Comparison of ENCODE assay signal across 10 cellular contexts in the genomic region with DNA sequence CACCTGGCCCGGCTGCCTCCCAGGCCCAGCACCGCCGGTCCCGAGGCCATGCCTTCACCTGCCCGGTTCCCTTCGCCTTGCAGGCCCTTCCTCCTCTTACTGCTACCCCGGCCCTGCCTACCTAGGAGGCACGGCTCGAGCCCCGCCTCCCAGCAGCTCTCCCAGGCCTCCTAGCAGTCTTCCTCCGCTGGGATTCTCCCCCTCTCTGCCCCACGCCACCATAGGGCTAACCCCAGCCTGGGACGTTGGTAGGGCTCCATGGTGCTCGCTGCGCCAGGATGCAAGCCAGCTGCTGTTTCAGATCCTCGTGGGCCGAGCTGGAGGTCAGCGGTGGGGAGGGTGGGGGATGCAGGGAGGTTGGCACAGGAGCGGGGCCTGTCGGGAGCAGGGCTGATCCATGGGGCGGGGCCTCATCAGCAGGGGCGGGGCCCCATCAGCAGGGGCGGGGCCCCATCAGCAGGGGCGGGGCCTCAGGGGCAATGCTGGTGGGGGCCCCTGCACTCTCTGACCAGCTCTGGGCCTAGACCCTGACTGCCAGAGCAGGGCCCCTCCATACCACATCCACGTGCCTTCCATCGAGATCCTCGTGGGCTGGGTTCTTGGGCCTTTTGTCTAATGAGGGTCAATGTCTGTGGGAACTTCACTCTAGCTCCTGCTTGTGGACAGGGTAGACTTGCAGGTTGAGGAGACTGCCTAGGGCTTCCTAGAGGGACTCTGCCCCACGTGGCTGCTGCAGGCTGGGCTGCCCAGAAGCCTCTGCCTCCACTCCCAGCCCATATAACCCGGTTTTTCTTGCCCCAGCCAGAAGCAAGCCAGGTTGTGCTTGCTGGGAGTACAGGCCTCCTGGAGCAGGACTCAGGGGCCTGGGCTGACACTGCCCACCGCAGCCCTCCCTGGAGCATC.
DNase-seq lines count a peak whose midpoint lies in the region; ATAC-seq and TF ChIP-seq lines count a peak whose summit lies in the region.
"Had no signal": no experiment of that assay in that cellular context is flagged by ENCODE, and none has a peak within 500 bp of the region (broad histone marks: within the 10 kb centered on the region; RNA-seq: fewer than 3 reads in every experiment).

No MANE protein-coding gene starts in this region.

- H3K27me3 Mint-ChIP-seq in dendritic cell treated with granulocyte-macrophage colony-stimulating factor and Interleukin-4, amounts not matched to agents 40 ng/mL and 50 ng/mL, for 4 days = no peaks in the 10 kb centered on the region

- no peak for TF ChIP-seq POLR2A in GM18505 (IDR thresholded peaks at IDR 0.05; ENCODE audit: borderline replicate concordance, extremely low read depth, insufficient read depth, insufficient read length)

- H3K27ac Mint-ChIP-seq in dendritic cell treated with granulocyte-macrophage colony-stimulating factor and Interleukin-4, amounts not matched to agents 40 ng/mL and 50 ng/mL, for 4 days = no peak overlapping the region
- H3K27ac Mint-ChIP-seq: brain had no signal

- peaks cover 9% of the 10 kb centered on the region for H3K36me3 Mint-ChIP-seq in dendritic cell treated with granulocyte-macrophage colony-stimulating factor and Interleukin-4, amounts not matched to agents 40 ng/mL and 50 ng/mL, for 4 days (ENCODE audit: low read depth)
- H3K36me3 Mint-ChIP-seq: brain had no signal

- no peak overlapping the region for H3K27ac ChIP-seq in KMS-11
- H3K27ac ChIP-seq: HL-60 had no signal

- peaks cover 27% of the 10 kb centered on the region for H3K4me1 Mint-ChIP-seq in dendritic cell treated with granulocyte-macrophage colony-stimulating factor and Interleukin-4, amounts not matched to agents 40 ng/mL and 50 ng/mL, for 4 days (ENCODE audit: low read depth)

- H3K9ac ChIP-seq in KMS-11 = no peak overlapping the region

- H4K20me1 ChIP-seq in KMS-11 (ENCODE audit: insufficient read depth) = no peaks in the 10 kb centered on the region

- peak overlapping the region; percentile 22; the same call in 1 of the 2 replicates for H2AFZ ChIP-seq in KMS-11 (ENCODE audit: low read depth)

- intact Hi-C loops in dendritic cell treated with granulocyte-macrophage colony-stimulating factor and Interleukin-4, amounts not matched to agents 40 ng/mL and 50 ng/mL, for 4 days (cut with micrococcal nuclease) = loop anchor here (5.0 kb wide), 2 partner anchors 144 to 336 kb away; no protein-coding TSS in a partner anchor
- intact Hi-C loops in mucosa of descending colon (cut with DNase I, micrococcal nuclease) = no loop called here

- H3K79me2 ChIP-seq in KMS-11 (ENCODE audit: insufficient read depth, low read depth) = no peaks in the 10 kb centered on the region

- TF ChIP-seq CTCF in KMS-11 (conservative IDR thresholded peaks at IDR 0.05; ENCODE audit: low read depth, low read length) (no peak), mucosa of descending colon (IDR thresholded peaks at IDR 0.05) (no peak)

- H3K36me3 ChIP-seq in KMS-11 (ENCODE audit: insufficient read depth) (no peaks in the 10 kb centered on the region), mucosa of descending colon (ENCODE audit: low read depth) (no peaks in the 10 kb centered on the region)

- H3K4me1 ChIP-seq in KMS-11 (ENCODE audit: low read depth, poor library complexity, severe bottlenecking) = no peaks in the 10 kb centered on the region
- H3K4me1 ChIP-seq in mucosa of descending colon (ENCODE audit: low read depth) = peaks cover 6% of the 10 kb centered on the region

- no peaks in the 10 kb centered on the region for H3K27me3 ChIP-seq in KMS-11 (ENCODE audit: insufficient read depth, low read depth)

- no peaks in the 10 kb centered on the region for H3K9me3 ChIP-seq in mucosa of descending colon

- ATAC-seq in GM18505 (IDR thresholded peaks at IDR 0.05; ENCODE audit: unreplicated experiment) (peak; percentile 30), mucosa of descending colon (peak; percentile 43)

- no peaks in the 10 kb centered on the region for H3K9me3 Mint-ChIP-seq in dendritic cell treated with granulocyte-macrophage colony-stimulating factor and Interleukin-4, amounts not matched to agents 40 ng/mL and 50 ng/mL, for 4 days
- H3K9me3 Mint-ChIP-seq: brain had no signal

- peak; percentile 19 to 61 (median 53) for DNase-seq in mucosa of descending colon
- no peak for DNase-seq in NCI-H1048 (lab: John Stamatoyannopoulos, UW)
- no peak for DNase-seq in cortex of kidney (lab: John Stamatoyannopoulos, UW)
- DNase-seq in putamen (ENCODE audit: low spot score) = no peak
- no peak for DNase-seq in SKM-1 (lab: John Stamatoyannopoulos, UW; ENCODE audit: unreplicated experiment)

- H3K4me2 ChIP-seq in KMS-11 = no peak overlapping the region

- no peak overlapping the region for H3K4me3 ChIP-seq in KMS-11 (IDR thresholded peaks at IDR 0.05; ENCODE audit: insufficient read depth, low read depth, low read length)
- no peak overlapping the region for H3K4me3 ChIP-seq in mucosa of descending colon

- peak overlapping the region; percentile 62 for H3K4me3 Mint-ChIP-seq in dendritic cell treated with granulocyte-macrophage colony-stimulating factor and Interleukin-4, amounts not matched to agents 40 ng/mL and 50 ng/mL, for 4 days
- H3K4me3 Mint-ChIP-seq: brain had no signal

Comparison
In these comparisons a context has a peak if more than half of its experiments do, and no peak if none do; other contexts are left out.
1. DNase-seq: peak in mucosa of descending colon (3 of 3); none in NCI-H1048 (single experiment), cortex of kidney (single experiment), putamen (single experiment) and SKM-1 (single experiment).